ENCODE assay signal across 10 cellular contexts in genomic region chr10:2619472-2619871, GRCh38.
A peak's percentile ranks its signal among the peaks of the same experiment; 100 is the strongest.
DNase-seq lines count a peak whose midpoint lies in the region; ATAC-seq and TF ChIP-seq lines count a peak whose summit lies in the region.
"Had no signal": no experiment of that assay in that cellular context is flagged by ENCODE, and none has a peak within 500 bp of the region (broad histone marks: within the 10 kb centered on the region; RNA-seq: fewer than 3 reads in every experiment).

No MANE protein-coding gene starts in this region.

- no peak for TF ChIP-seq POLR2A in stomach (IDR thresholded peaks at IDR 0.05)

- peak; percentile 26 for DNase-seq in A172 (ENCODE audit: low spot score)
- DNase-seq in NCI-H345 (lab: John Stamatoyannopoulos, UW) = peak; percentile 27
- DNase-seq in astrocyte of the hippocampus (ENCODE audit: low read depth, low spot score) = peak; percentile 29
- no peak for DNase-seq in NCI-H1048 (lab: John Stamatoyannopoulos, UW)
- no peak for DNase-seq in stomach
- DNase-seq in globus pallidus (ENCODE audit: low spot score) = no peak
- DNase-seq: activated CD8-positive, alpha-beta memory T cell treated with anti-CD3 and anti-CD28 coated beads, Interleukin-2, amount 10 ng/mL, durations not matched to agents 7 days and 5 days; effector memory CD4-positive, alpha-beta T cell had no signal

- H3K4me1 ChIP-seq in stomach = no peaks in the 10 kb centered on the region

- H3K27ac ChIP-seq in stomach = no peak overlapping the region

- no peak for TF ChIP-seq EP300 in stomach (IDR thresholded peaks at IDR 0.05)

- TF ChIP-seq CTCF in GM12873 (IDR thresholded peaks at IDR 0.05; ENCODE audit: insufficient read depth, low read depth, low read length, missing control alignments) (peak; percentile 44), stomach (IDR thresholded peaks at IDR 0.05) (no peak)

- H3K27me3 ChIP-seq in stomach = peaks cover 0 to 10% (median 0%) of the 10 kb centered on the region in 3 donors

- no peak overlapping the region for H3K4me3 ChIP-seq in stomach

- 45 to 56% (median 48%) methylated on average over 4 of the region's 4 CpGs for WGBS in stomach, 5 donors

- intact Hi-C loops in stomach (cut with DNase I; ENCODE audit: low total_unique reads) = no loop called here

- peaks cover 0 to 3% (median 0%) of the 10 kb centered on the region in 4 donors for H3K9me3 ChIP-seq in stomach

- no peaks in the 10 kb centered on the region for H3K36me3 ChIP-seq in stomach

- no peak for ATAC-seq in GM21529 (IDR thresholded peaks at IDR 0.05; ENCODE audit: unreplicated experiment)
- ATAC-seq: activated CD8-positive, alpha-beta memory T cell treated with anti-CD3 and anti-CD28 coated beads, Interleukin-2, amount 10 ng/mL, durations not matched to agents 7 days and 5 days had no signal

Comparison
In these comparisons a context has a peak if more than half of its experiments do, and no peak if none do; other contexts are left out.
1. DNase-seq: peak in A172 (single experiment), NCI-H345 (single experiment) and astrocyte of the hippocampus (single experiment); none in NCI-H1048 (single experiment), stomach (single experiment) and globus pallidus (single experiment).